In genomic region chr5:43432486-43433365, GRCh38 we compare ENCODE assay signal across 1 cellular context.
TF ChIP-seq lines count a peak whose summit lies in the region.

No MANE protein-coding gene starts in this region.

TF ChIP-seq in HepG2, 621 proteins besides CTCF, POLR2A, EP300 and RAD21 (continued from another document and continues in another):
- no peak for TF ChIP-seq NONO (IDR thresholded peaks at IDR 0.05)
- TF ChIP-seq NONO (CRISPR knock-in tag; conservative IDR thresholded peaks at IDR 0.05): peak; percentile 74
- 0 out of 2 replicates have a peak, but pooled peaks have one; percentile 83 for TF ChIP-seq ZNF292 (CRISPR knock-in tag; IDR thresholded peaks at IDR 0.05; ENCODE audit: borderline replicate concordance, low read depth)
- no peak for TF ChIP-seq ATF7 (IDR thresholded peaks at IDR 0.05)
- no peak for TF ChIP-seq ATF7 (CRISPR knock-in tag; IDR thresholded peaks at IDR 0.05)
- TF ChIP-seq FOXP1 (IDR thresholded peaks at IDR 0.05): peak; percentile 38; the same call in 1 of the 2 replicates
- peak; percentile 88 for TF ChIP-seq FOXP1 (CRISPR knock-in tag; IDR thresholded peaks at IDR 0.05)
- TF ChIP-seq HNF1A (IDR thresholded peaks at IDR 0.05; ENCODE audit: low read depth): 0 out of 2 replicates have a peak, but pooled peaks have one; percentile 18
- peak; percentile 74; the same call in 1 of the 2 replicates for TF ChIP-seq HNF1A (CRISPR knock-in tag; IDR thresholded peaks at IDR 0.05; ENCODE audit: borderline replicate concordance)
- TF ChIP-seq SP140L (CRISPR knock-in tag; IDR thresholded peaks at IDR 0.05; ENCODE audit: borderline replicate concordance): peak; percentile 89; the same call in 1 of the 2 replicates
- TF ChIP-seq HNF1B (CRISPR knock-in tag; IDR thresholded peaks at IDR 0.05): peak; percentile 56; the same call in 1 of the 2 replicates
- no peak for TF ChIP-seq ZBTB21 (CRISPR knock-in tag; IDR thresholded peaks at IDR 0.05)
- peak; percentile 69; the same call in 1 of the 2 replicates for TF ChIP-seq ZNF441 (CRISPR knock-in tag; IDR thresholded peaks at IDR 0.05; ENCODE audit: borderline replicate concordance)
- 0 out of 2 replicates have a peak, but pooled peaks have one; percentile 50 for TF ChIP-seq SMAD1 (CRISPR knock-in tag; IDR thresholded peaks at IDR 0.05; ENCODE audit: borderline replicate concordance, low read depth)
- peak; percentile 86 for TF ChIP-seq TCF7 (IDR thresholded peaks at IDR 0.05; ENCODE audit: low read depth)
- peak; percentile 40; the same call in 1 of the 2 replicates for TF ChIP-seq HNF4G (IDR thresholded peaks at IDR 0.05; ENCODE audit: borderline replicate concordance, low read depth, low read length)
- no peak for TF ChIP-seq HNF4G (CRISPR knock-in tag; IDR thresholded peaks at IDR 0.05; ENCODE audit: borderline replicate concordance, low read depth)
- peak; percentile 67 for TF ChIP-seq RFXAP (CRISPR knock-in tag; IDR thresholded peaks at IDR 0.05; ENCODE audit: borderline replicate concordance)
- TF ChIP-seq ZNF614 (CRISPR knock-in tag; IDR thresholded peaks at IDR 0.05; ENCODE audit: borderline replicate concordance): peak; percentile 95
- TF ChIP-seq STAT5B (CRISPR knock-in tag; IDR thresholded peaks at IDR 0.05): no peak
- TF ChIP-seq UBTF (CRISPR knock-in tag; IDR thresholded peaks at IDR 0.05): peak; percentile 59
- TF ChIP-seq ZNF430 (CRISPR knock-in tag; IDR thresholded peaks at IDR 0.05): peak; percentile 83; the same call in 1 of the 2 replicates
- no peak for TF ChIP-seq ZNF326 (CRISPR knock-in tag; IDR thresholded peaks at IDR 0.05; ENCODE audit: borderline replicate concordance)
- TF ChIP-seq RNF2 (conservative IDR thresholded peaks at IDR 0.05; ENCODE audit: low read depth): no peak
- TF ChIP-seq HOMEZ (CRISPR knock-in tag; IDR thresholded peaks at IDR 0.05; ENCODE audit: low read depth): peak; percentile 91
- peak; percentile 90 for TF ChIP-seq ZFX (CRISPR knock-in tag; IDR thresholded peaks at IDR 0.05; ENCODE audit: low read depth)
- TF ChIP-seq ZFP41 (CRISPR knock-in tag; IDR thresholded peaks at IDR 0.05; ENCODE audit: borderline replicate concordance): no peak
- peak; percentile 65 for TF ChIP-seq PATZ1 (CRISPR knock-in tag; IDR thresholded peaks at IDR 0.05)
- TF ChIP-seq ZNF468 (CRISPR knock-in tag; IDR thresholded peaks at IDR 0.05): no peak
- no peak for TF ChIP-seq SALL2 (CRISPR knock-in tag; IDR thresholded peaks at IDR 0.05)
- TF ChIP-seq ZNF549 (CRISPR knock-in tag; IDR thresholded peaks at IDR 0.05): no peak
- peak; percentile 66; the same call in 1 of the 2 replicates for TF ChIP-seq MYPOP (CRISPR knock-in tag; IDR thresholded peaks at IDR 0.05)
- TF ChIP-seq ZNF142 (CRISPR knock-in tag; IDR thresholded peaks at IDR 0.05): no peak
- TF ChIP-seq ZNF432 (CRISPR knock-in tag; IDR thresholded peaks at IDR 0.05; ENCODE audit: borderline replicate concordance): no peak
- TF ChIP-seq HDAC2 (CRISPR knock-in tag; IDR thresholded peaks at IDR 0.05): peak; percentile 99
- peak; percentile 85 for TF ChIP-seq FOXK2 (IDR thresholded peaks at IDR 0.05)
- TF ChIP-seq ZNF747 (CRISPR knock-in tag; IDR thresholded peaks at IDR 0.05; ENCODE audit: borderline replicate concordance): 0 out of 2 replicates have a peak, but pooled peaks have one; percentile 21
